ENCODE assay signal across 31 cellular contexts in the genomic region with DNA sequence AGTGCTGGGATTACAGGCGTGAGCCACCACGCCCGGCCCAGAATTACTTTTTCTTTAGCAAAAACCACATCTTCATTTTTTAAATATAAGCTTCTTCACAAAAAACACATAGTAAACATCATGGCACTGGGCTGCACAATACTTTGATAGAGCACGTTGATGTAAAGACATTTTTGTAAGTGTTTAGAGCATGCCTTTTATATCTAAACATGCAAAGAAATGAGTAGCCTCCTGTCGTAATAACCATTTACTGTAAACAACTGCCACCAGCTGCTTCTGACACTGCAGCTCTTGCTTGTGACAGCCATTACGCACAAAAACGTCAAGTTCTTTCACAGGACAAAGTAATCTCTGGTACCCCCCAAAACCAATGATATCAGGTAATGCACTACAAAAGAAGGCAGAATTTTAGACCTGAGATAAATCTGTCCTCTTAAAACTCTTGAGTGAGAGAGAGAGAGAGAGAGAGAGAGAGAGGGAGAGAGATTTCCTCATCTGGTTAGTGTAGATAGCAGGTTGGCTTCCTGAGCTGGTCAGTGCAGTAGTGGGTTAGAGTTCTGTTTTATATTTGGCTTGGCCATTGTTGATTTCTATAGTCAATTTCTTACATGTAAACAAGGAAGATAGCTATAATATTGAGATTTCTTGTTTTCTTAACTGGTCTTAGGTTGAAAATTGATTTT.
"Had no signal": no experiment of that assay in that cellular context is flagged by ENCODE, and none has a peak within 500 bp of the region (broad histone marks: within the 10 kb centered on the region; RNA-seq: fewer than 3 reads in every experiment).

No MANE protein-coding gene starts in this region.

- H3K27ac ChIP-seq: left lung, lower lobe of right lung, neural progenitor cell, neutrophil, pancreas, prostate gland, sigmoid colon, spleen, suprapubic skin, thoracic aorta, tibial artery, upper lobe of right lung had no signal

- H3K4me3 Mint-ChIP-seq: immature natural killer cell; mesothelial cell of epicardium; naive B cell; natural killer cell; nephron progenitor cell; neural progenitor cell; stimulated activated effector memory CD8-positive, alpha-beta T cell treated with anti-CD3 and anti-CD28 coated beads, Interleukin-12 subunit alpha, Interleukin-12 subunit beta, amount 100 ng/mL, for 72 hours; stimulated activated naive CD8-positive, alpha-beta T cell treated with anti-CD3 and anti-CD28 coated beads, Interleukin-15, Interleukin-2, amounts not matched to agents 100 ng/mL and 50 ng/mL, for 24 hours had no signal

- H3K4me1 ChIP-seq: left lung, lower lobe of right lung, neural progenitor cell, pancreas, prostate gland, spleen, suprapubic skin, tibial artery, upper lobe of right lung had no signal

- H3K4me1 Mint-ChIP-seq: immature natural killer cell; mesothelial cell of epicardium; naive B cell; natural killer cell; nephron progenitor cell; neural progenitor cell; stimulated activated effector memory CD8-positive, alpha-beta T cell treated with anti-CD3 and anti-CD28 coated beads, Interleukin-12 subunit alpha, Interleukin-12 subunit beta, amount 100 ng/mL, for 72 hours had no signal

- H3K4me3 ChIP-seq: left lung, lower lobe of right lung, neural progenitor cell, pancreas, prostate gland, sigmoid colon, spleen, suprapubic skin, thoracic aorta, tibial artery, upper lobe of right lung had no signal

- H3K36me3 Mint-ChIP-seq: stimulated activated effector memory CD8-positive, alpha-beta T cell treated with anti-CD3 and anti-CD28 coated beads, Interleukin-12 subunit alpha, Interleukin-12 subunit beta, amount 100 ng/mL, for 72 hours had no signal

- H3K9me3 ChIP-seq: pancreas, prostate gland had no signal

- H3K36me3 ChIP-seq: neural progenitor cell, neutrophil had no signal

- H3K27ac Mint-ChIP-seq: immature natural killer cell; mesothelial cell of epicardium; naive B cell; natural killer cell; nephron progenitor cell; neural progenitor cell; stimulated activated effector memory CD8-positive, alpha-beta T cell treated with anti-CD3 and anti-CD28 coated beads, Interleukin-12 subunit alpha, Interleukin-12 subunit beta, amount 100 ng/mL, for 72 hours; stimulated activated naive CD8-positive, alpha-beta T cell treated with anti-CD3 and anti-CD28 coated beads, Interleukin-15, Interleukin-2, amounts not matched to agents 100 ng/mL and 50 ng/mL, for 24 hours had no signal

- DNase-seq: hypothalamus; immature natural killer cell; kidney; left colon; left lung; lower lobe of right lung; mammary epithelial cell; mesendoderm; naive B cell; natural killer cell; nephron progenitor cell; occipital lobe; pancreas; posterior cingulate gyrus; retina; right cardiac atrium; sigmoid colon; small intestine; spleen; stimulated activated CD4-positive, alpha-beta T cell treated with anti-CD3 and anti-CD28 coated beads, Interleukin-4, amount 100 ng/mL, for 24 hours; stimulated activated naive CD4-positive, alpha-beta T cell; tibial artery; upper lobe of right lung had no signal

- H3K27me3 Mint-ChIP-seq: naive B cell; stimulated activated naive CD8-positive, alpha-beta T cell treated with anti-CD3 and anti-CD28 coated beads, Interleukin-15, Interleukin-2, amounts not matched to agents 100 ng/mL and 50 ng/mL, for 24 hours had no signal

- ATAC-seq: left colon; left lung; lower lobe of right lung; natural killer cell; pancreas; right cardiac atrium; stimulated activated effector memory CD8-positive, alpha-beta T cell treated with anti-CD3 and anti-CD28 coated beads, Interleukin-12 subunit alpha, Interleukin-12 subunit beta, amount 100 ng/mL, for 72 hours; upper lobe of right lung had no signal
